36 cellular contexts compared by ENCODE assay signal in genomic region chr6:84508334-84508733, GRCh38.
"Had no signal": no experiment of that assay in that cellular context is flagged by ENCODE, and none has a peak within 500 bp of the region (broad histone marks: within the 10 kb centered on the region; RNA-seq: fewer than 3 reads in every experiment).

No MANE protein-coding gene starts in this region.

- H2AFZ ChIP-seq: hepatocyte had no signal

- H3K4me3 Mint-ChIP-seq: activated CD4-positive, alpha-beta memory T cell treated with anti-CD3 and anti-CD28 coated beads for 36 hours; activated CD4-positive, alpha-beta T cell treated with anti-CD3 and anti-CD28 coated beads for 36 hours; activated CD4-positive, alpha-beta T cell treated with anti-CD3 and anti-CD28 coated beads, Interleukin-2, amount 10 ng/mL, durations not matched to agents 24 days and 14 days; activated CD8-positive, alpha-beta memory T cell treated with anti-CD3 and anti-CD28 coated beads, Interleukin-2, amount 10 ng/mL, durations not matched to agents 7 days and 5 days; activated CD8-positive, alpha-beta T cell treated with anti-CD3 and anti-CD28 coated beads, Interleukin-2, amount 10 ng/mL, durations not matched to agents 7 days and 5 days; activated naive CD4-positive, alpha-beta T cell treated with anti-CD3 and anti-CD28 coated beads for 36 hours; activated naive CD4-positive, alpha-beta T cell treated with anti-CD3 and anti-CD28 coated beads, Interleukin-2, amount 50 U/mL, for 24 hours; activated naive CD8-positive, alpha-beta T cell treated with anti-CD3 and anti-CD28 coated beads for 36 hours; activated naive CD8-positive, alpha-beta T cell treated with anti-CD3 and anti-CD28 coated beads, Interleukin-2, amount 50 U/mL, for 24 hours; activated T-helper 1 cell treated with anti-CD3 and anti-CD28 coated beads, Interleukin-12 subunit alpha, Interleukin-12 subunit beta, Interleukin-2, Interleukin-4 antibody, amounts not matched to agents 30 ng/mL and 10 ng/mL and 1 ng/mL, durations not matched to agents 14 hours and 24 hours and 36 hours; brain; dendritic cell treated with granulocyte-macrophage colony-stimulating factor and Interleukin-4, amounts not matched to agents 40 ng/mL and 50 ng/mL, for 4 days; endodermal cell had no signal

- H3K79me2 ChIP-seq: hepatocyte had no signal

- H3K4me1 ChIP-seq: adrenal gland, foreskin keratinocyte, gastrocnemius medialis, heart right ventricle had no signal

- DNase-seq: activated CD4-positive, alpha-beta memory T cell treated with anti-CD3 and anti-CD28 coated beads for 36 hours; activated CD4-positive, alpha-beta T cell treated with anti-CD3 and anti-CD28 coated beads for 36 hours; activated CD4-positive, alpha-beta T cell treated with anti-CD3 and anti-CD28 coated beads, Interleukin-2, amount 10 ng/mL, durations not matched to agents 24 days and 14 days; activated CD4-positive, CD25-positive, alpha-beta regulatory T cell; activated CD4-positive, CD25-positive, alpha-beta regulatory T cell treated with anti-CD3 and anti-CD28 coated beads, Interleukin-2, amount 50 U/mL, for 72 hours; activated CD8-positive, alpha-beta memory T cell treated with anti-CD3 and anti-CD28 coated beads, Interleukin-2, amount 10 ng/mL, durations not matched to agents 7 days and 5 days; activated CD8-positive, alpha-beta memory T cell treated with anti-CD3 and anti-CD28 coated beads, Interleukin-2, amount 50 U/mL, for 4 hours; activated CD8-positive, alpha-beta T cell treated with anti-CD3 and anti-CD28 coated beads, Interleukin-2, amount 10 ng/mL, durations not matched to agents 7 days and 5 days; activated effector memory CD4-positive, alpha-beta T cell treated with anti-CD3 and anti-CD28 coated beads, Interleukin-2, amount 50 U/mL, for 16 hours; activated naive CD4-positive, alpha-beta T cell treated with anti-CD3 and anti-CD28 coated beads for 36 hours; activated naive CD8-positive, alpha-beta T cell treated with anti-CD3 and anti-CD28 coated beads for 36 hours; activated naive CD8-positive, alpha-beta T cell treated with anti-CD3 and anti-CD28 coated beads, Interleukin-2, amount 50 U/mL, for 24 hours; activated T-cell treated with anti-CD3 and anti-CD28 coated beads, Interleukin-2, amount 50 U/mL, for 1 hour; activated T-cell treated with anti-CD3 and anti-CD28 coated beads, Interleukin-2, amount 50 U/mL, for 48 hours; adrenal gland; amygdala; central memory CD4-positive, alpha-beta T cell; cerebellar nuclear complex; dorsolateral prefrontal cortex; effector memory CD4-positive, alpha-beta T cell; endodermal cell; foreskin keratinocyte; gastrocnemius medialis; glutamatergic neuron; heart right ventricle; T-helper 2 cell had no signal

- H3K4me3 ChIP-seq: adrenal gland, ascending aorta, cardiac muscle cell, coronary artery, dorsolateral prefrontal cortex, gastrocnemius medialis, heart right ventricle, hepatocyte had no signal

- H3K36me3 Mint-ChIP-seq: activated CD4-positive, alpha-beta memory T cell treated with anti-CD3 and anti-CD28 coated beads for 36 hours; activated CD8-positive, alpha-beta memory T cell treated with anti-CD3 and anti-CD28 coated beads, Interleukin-2, amount 10 ng/mL, durations not matched to agents 7 days and 5 days; activated naive CD4-positive, alpha-beta T cell treated with anti-CD3 and anti-CD28 coated beads, Interleukin-2, amount 50 U/mL, for 24 hours; activated naive CD8-positive, alpha-beta T cell treated with anti-CD3 and anti-CD28 coated beads for 36 hours; brain had no signal

- H3K27ac ChIP-seq: adrenal gland, ascending aorta, cardiac muscle cell, coronary artery, dorsolateral prefrontal cortex, foreskin keratinocyte, gastrocnemius medialis, heart right ventricle, hepatocyte had no signal

- H3K36me3 ChIP-seq: adrenal gland, ascending aorta, cardiac muscle cell, gastrocnemius medialis, heart right ventricle had no signal

- H3K27ac Mint-ChIP-seq: activated CD4-positive, alpha-beta memory T cell treated with anti-CD3 and anti-CD28 coated beads for 36 hours; activated CD4-positive, alpha-beta T cell treated with anti-CD3 and anti-CD28 coated beads for 36 hours; activated CD4-positive, alpha-beta T cell treated with anti-CD3 and anti-CD28 coated beads, Interleukin-2, amount 10 ng/mL, durations not matched to agents 24 days and 14 days; activated CD8-positive, alpha-beta memory T cell treated with anti-CD3 and anti-CD28 coated beads, Interleukin-2, amount 10 ng/mL, durations not matched to agents 7 days and 5 days; activated CD8-positive, alpha-beta T cell treated with anti-CD3 and anti-CD28 coated beads, Interleukin-2, amount 10 ng/mL, durations not matched to agents 7 days and 5 days; activated naive CD4-positive, alpha-beta T cell treated with anti-CD3 and anti-CD28 coated beads for 36 hours; activated naive CD4-positive, alpha-beta T cell treated with anti-CD3 and anti-CD28 coated beads, Interleukin-2, amount 50 U/mL, for 24 hours; activated naive CD8-positive, alpha-beta T cell treated with anti-CD3 and anti-CD28 coated beads for 36 hours; activated naive CD8-positive, alpha-beta T cell treated with anti-CD3 and anti-CD28 coated beads, Interleukin-2, amount 50 U/mL, for 24 hours; activated T-helper 1 cell treated with anti-CD3 and anti-CD28 coated beads, Interleukin-12 subunit alpha, Interleukin-12 subunit beta, Interleukin-2, Interleukin-4 antibody, amounts not matched to agents 30 ng/mL and 10 ng/mL and 1 ng/mL, durations not matched to agents 14 hours and 24 hours and 36 hours; activated T-helper 2 cell treated with anti-CD3 and anti-CD28 coated beads, Interferon-gamma antibody, Interleukin-2, Interleukin-4, amounts not matched to agents 10 μg/mL and 5 μg/mL and 100 μg/mL, durations not matched to agents 14 hours and 24 hours and 36 hours; brain; dendritic cell treated with granulocyte-macrophage colony-stimulating factor and Interleukin-4, amounts not matched to agents 40 ng/mL and 50 ng/mL, for 4 days; endodermal cell had no signal

- H3K27me3 ChIP-seq: adrenal gland, ascending aorta, cardiac muscle cell, dorsolateral prefrontal cortex, foreskin keratinocyte, gastrocnemius medialis, heart right ventricle, hepatocyte had no signal

- H3K27me3 Mint-ChIP-seq: activated CD4-positive, alpha-beta memory T cell treated with anti-CD3 and anti-CD28 coated beads for 36 hours; activated CD4-positive, alpha-beta T cell treated with anti-CD3 and anti-CD28 coated beads for 36 hours; activated CD4-positive, alpha-beta T cell treated with anti-CD3 and anti-CD28 coated beads, Interleukin-2, amount 10 ng/mL, durations not matched to agents 24 days and 14 days; activated CD8-positive, alpha-beta memory T cell treated with anti-CD3 and anti-CD28 coated beads, Interleukin-2, amount 10 ng/mL, durations not matched to agents 7 days and 5 days; activated naive CD8-positive, alpha-beta T cell treated with anti-CD3 and anti-CD28 coated beads for 36 hours; activated naive CD8-positive, alpha-beta T cell treated with anti-CD3 and anti-CD28 coated beads, Interleukin-2, amount 50 U/mL, for 24 hours; brain; dendritic cell treated with granulocyte-macrophage colony-stimulating factor and Interleukin-4, amounts not matched to agents 40 ng/mL and 50 ng/mL, for 4 days had no signal

- H3K9me3 ChIP-seq: adrenal gland, ascending aorta, gastrocnemius medialis had no signal

- H3K4me1 Mint-ChIP-seq: activated CD4-positive, alpha-beta T cell treated with anti-CD3 and anti-CD28 coated beads for 36 hours; activated CD4-positive, alpha-beta T cell treated with anti-CD3 and anti-CD28 coated beads, Interleukin-2, amount 10 ng/mL, durations not matched to agents 24 days and 14 days; activated CD8-positive, alpha-beta memory T cell treated with anti-CD3 and anti-CD28 coated beads, Interleukin-2, amount 10 ng/mL, durations not matched to agents 7 days and 5 days; activated naive CD4-positive, alpha-beta T cell treated with anti-CD3 and anti-CD28 coated beads, Interleukin-2, amount 50 U/mL, for 24 hours; activated naive CD8-positive, alpha-beta T cell treated with anti-CD3 and anti-CD28 coated beads for 36 hours; activated naive CD8-positive, alpha-beta T cell treated with anti-CD3 and anti-CD28 coated beads, Interleukin-2, amount 50 U/mL, for 24 hours; brain had no signal

- H3K4me2 ChIP-seq: hepatocyte had no signal

- H3K9me3 Mint-ChIP-seq: activated CD4-positive, alpha-beta T cell treated with anti-CD3 and anti-CD28 coated beads, Interleukin-2, amount 10 ng/mL, durations not matched to agents 24 days and 14 days; activated naive CD8-positive, alpha-beta T cell treated with anti-CD3 and anti-CD28 coated beads for 36 hours; activated T-helper 1 cell treated with anti-CD3 and anti-CD28 coated beads, Interleukin-12 subunit alpha, Interleukin-12 subunit beta, Interleukin-2, Interleukin-4 antibody, amounts not matched to agents 30 ng/mL and 10 ng/mL and 1 ng/mL, durations not matched to agents 14 hours and 24 hours and 36 hours had no signal

- ATAC-seq: activated CD4-positive, alpha-beta T cell treated with anti-CD3 and anti-CD28 coated beads for 36 hours; activated CD8-positive, alpha-beta memory T cell treated with anti-CD3 and anti-CD28 coated beads, Interleukin-2, amount 10 ng/mL, durations not matched to agents 7 days and 5 days; activated CD8-positive, alpha-beta T cell treated with anti-CD3 and anti-CD28 coated beads, Interleukin-2, amount 10 ng/mL, durations not matched to agents 7 days and 5 days; activated naive CD8-positive, alpha-beta T cell treated with anti-CD3 and anti-CD28 coated beads, Interleukin-2, amount 50 U/mL, for 24 hours; esophagus mucosa; foreskin keratinocyte; gastrocnemius medialis; heart right ventricle had no signal
